16 cellular contexts compared by ENCODE assay signal in the genomic region with DNA sequence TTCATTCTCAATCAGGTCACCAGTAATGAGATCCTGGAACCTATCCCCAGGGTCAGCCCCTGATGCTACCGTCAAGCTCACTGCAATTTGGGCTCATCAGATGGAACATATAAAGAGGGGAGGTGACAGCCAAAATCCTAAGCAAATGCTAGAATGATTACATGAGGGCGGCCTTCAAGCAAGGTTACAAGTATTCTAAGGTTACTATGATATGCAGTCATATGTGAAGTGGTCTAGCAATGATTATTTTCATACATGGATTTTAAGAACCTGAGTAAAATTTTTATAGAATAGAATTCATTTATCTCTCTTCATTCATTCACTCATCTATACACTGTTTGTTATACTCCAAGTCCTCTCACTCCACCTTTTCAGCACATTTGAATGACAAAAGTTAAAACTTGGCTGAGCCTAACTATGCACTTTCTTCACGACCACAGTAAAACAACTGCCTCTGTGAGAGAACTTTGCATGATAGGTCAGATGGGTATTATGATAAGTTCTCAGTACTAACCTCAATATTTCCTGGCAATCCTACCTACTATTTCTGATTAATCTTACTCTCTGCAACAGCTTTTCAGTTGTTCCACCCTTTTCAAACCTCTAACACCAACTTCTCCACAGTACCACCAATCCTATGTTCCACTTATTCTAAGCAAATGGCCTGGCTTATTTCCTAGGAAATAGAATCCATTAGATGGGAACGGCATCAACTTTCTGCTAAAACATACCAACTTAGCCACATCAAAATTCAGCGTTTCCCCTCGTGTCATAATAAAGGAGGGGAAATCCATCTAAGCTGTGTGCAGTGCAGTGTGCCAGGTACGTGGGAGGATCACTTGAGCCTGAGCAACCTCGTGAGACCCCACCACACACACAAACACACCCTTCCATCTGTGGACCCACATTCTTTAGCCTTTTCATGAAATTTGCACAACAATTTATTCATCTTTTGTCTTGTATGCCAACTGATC. TPM values are rescaled to one million over a fixed set of nuclear protein-coding genes. Genes with fewer than 3 reads are reported as not detected.
DNase-seq lines count a peak whose midpoint lies in the region; ATAC-seq and TF ChIP-seq lines count a peak whose summit lies in the region.
"Had no signal": no experiment of that assay in that cellular context is flagged by ENCODE, and none has a peak within 500 bp of the region (broad histone marks: within the 10 kb centered on the region; RNA-seq: fewer than 3 reads in every experiment).

No MANE protein-coding gene starts in this region.

- DNase-seq in IMR-90 (no peak), MG63 (no peak), GDM1 (lab: John Stamatoyannopoulos, UW) (no peak)
- DNase-seq in activated CD4-positive, alpha-beta T cell treated with anti-CD3 and anti-CD28 coated beads, Interleukin-2, amount 10 ng/mL, durations not matched to agents 24 days and 14 days: no peak
- peak; percentile 21 for DNase-seq in stimulated activated CD4-positive, alpha-beta T cell treated with anti-CD3 and anti-CD28 coated beads, Interleukin-4, amount 100 ng/mL, for 1 hour
- DNase-seq: gastrocnemius medialis, KBM-7, kidney, NCI-H1694, NCI-H774, posterior cingulate gyrus had no signal

- no peak overlapping the region for H3K14ac ChIP-seq in IMR-90 (replicated peaks; ENCODE audit: low read depth, low read length)

- no peak overlapping the region for H3K9ac ChIP-seq in IMR-90 (ENCODE audit: low read depth, low read length)
- H3K9ac ChIP-seq: BLaER1 had no signal

- H3K4ac ChIP-seq in IMR-90 (ENCODE audit: low read depth, low read length): no peak overlapping the region

- no peaks in the 10 kb centered on the region for H3K79me1 ChIP-seq in IMR-90 (ENCODE audit: low read depth in 1 of 2, low read length in 2 of 2)

- H4K20me1 ChIP-seq in IMR-90 (ENCODE audit: insufficient read depth, low read length): no peaks in the 10 kb centered on the region
- H4K20me1 ChIP-seq: BLaER1 had no signal

- intact Hi-C loops in IMR-90 (cut with micrococcal nuclease): no loop called here
- intact Hi-C loops in activated CD4-positive, alpha-beta T cell treated with anti-CD3 and anti-CD28 coated beads, Interleukin-2, amount 10 ng/mL, durations not matched to agents 24 days and 14 days (cut with micrococcal nuclease): no loop called here

- H3K27ac Mint-ChIP-seq in activated CD4-positive, alpha-beta T cell treated with anti-CD3 and anti-CD28 coated beads, Interleukin-2, amount 10 ng/mL, durations not matched to agents 24 days and 14 days: peak overlapping the region; percentile 88
- H3K27ac Mint-ChIP-seq in activated naive CD8-positive, alpha-beta T cell: peak overlapping the region; percentile 86

- dilution Hi-C loops in IMR-90 (cut with HindIII; ENCODE audit: low sequenced_read_pairs, unreplicated experiment): no loop called here

- H4K8ac ChIP-seq in IMR-90 (ENCODE audit: low read depth in 2 of 2, low read length in 2 of 2): no peak overlapping the region

- no peak overlapping the region for H4K5ac ChIP-seq in IMR-90 (ENCODE audit: low read depth, low read length)

- H3K9me3 ChIP-seq in IMR-90 (ENCODE audit: control insufficient read depth, insufficient read depth, low read length) (no peaks in the 10 kb centered on the region), MG63 (no peaks in the 10 kb centered on the region)
- H3K9me3 ChIP-seq: BLaER1, gastrocnemius medialis had no signal

- H3K56ac ChIP-seq in IMR-90 (ENCODE audit: extremely low read depth, insufficient read depth, low read length): no peak overlapping the region

- peak overlapping the region; percentile 50 for H3K4me3 Mint-ChIP-seq in activated CD4-positive, alpha-beta T cell treated with anti-CD3 and anti-CD28 coated beads, Interleukin-2, amount 10 ng/mL, durations not matched to agents 24 days and 14 days
- H3K4me3 Mint-ChIP-seq in activated naive CD8-positive, alpha-beta T cell: peak overlapping the region; percentile 64

- H4K91ac ChIP-seq in IMR-90 (ENCODE audit: insufficient read depth, low read depth, low read length): no peak overlapping the region

- CTCF ChIA-PET in IMR-90 (lab: Yijun Ruan, JAX): no interaction called here

- no peak overlapping the region for H2AK9ac ChIP-seq in IMR-90 (replicated peaks; ENCODE audit: low read depth, low read length, poor library complexity)

- no peak for TF ChIP-seq RAD21 in IMR-90 (IDR thresholded peaks at IDR 0.05; ENCODE audit: low read length)

- H3K27ac ChIP-seq in IMR-90 (ENCODE audit: insufficient read depth, low read length): no peak overlapping the region
- H3K27ac ChIP-seq: BLaER1, gastrocnemius medialis had no signal

- H3K36me3 Mint-ChIP-seq in activated CD4-positive, alpha-beta T cell treated with anti-CD3 and anti-CD28 coated beads, Interleukin-2, amount 10 ng/mL, durations not matched to agents 24 days and 14 days (ENCODE audit: low read depth): peaks cover 6% of the 10 kb centered on the region
- no peaks in the 10 kb centered on the region for H3K36me3 Mint-ChIP-seq in activated naive CD8-positive, alpha-beta T cell

- peaks cover 19% of the 10 kb centered on the region for H3K4me1 Mint-ChIP-seq in activated CD4-positive, alpha-beta T cell treated with anti-CD3 and anti-CD28 coated beads, Interleukin-2, amount 10 ng/mL, durations not matched to agents 24 days and 14 days
- H3K4me1 Mint-ChIP-seq in activated naive CD8-positive, alpha-beta T cell (ENCODE audit: low read depth): peaks cover 35% of the 10 kb centered on the region

- ATAC-seq in IMR-90 (ENCODE audit: low read depth) (no peak), HG03039 (IDR thresholded peaks at IDR 0.05; ENCODE audit: unreplicated experiment) (no peak), HG02840 (IDR thresholded peaks at IDR 0.05; ENCODE audit: low FRiP score, unreplicated experiment) (no peak)
- ATAC-seq: gastrocnemius medialis had no signal

- H2AFZ ChIP-seq in IMR-90 (replicated peaks; ENCODE audit: low read length, poor library complexity): peak overlapping the region; percentile 28

- H3K18ac ChIP-seq in IMR-90 (ENCODE audit: low read depth, low read length): no peak overlapping the region

- no peak overlapping the region for H2BK15ac ChIP-seq in IMR-90 (ENCODE audit: low read depth, low read length)

- no peaks in the 10 kb centered on the region for H3K4me1 ChIP-seq in IMR-90 (ENCODE audit: control insufficient read depth, insufficient read depth, low read length)
- H3K4me1 ChIP-seq: BLaER1, gastrocnemius medialis had no signal

- no CpG with 5 or more reads among the region's 8 CpGs for WGBS in IMR-90 (ENCODE audit: extremely low coverage in 2 of 2, insufficient read length in 1 of 2), 2 experiments

- no peak overlapping the region for H3K4me2 ChIP-seq in IMR-90 (ENCODE audit: low read depth, low read length)
- H3K4me2 ChIP-seq: BLaER1 had no signal

- BruUV-seq in IMR-90 (replicated peaks; lab: Mats Ljungman, UMichigan): no TSS peak

- H2BK20ac ChIP-seq in IMR-90 (ENCODE audit: low read depth, low read length): no peak overlapping the region

- no peak overlapping the region for H2AK5ac ChIP-seq in IMR-90 (ENCODE audit: low read depth, low read length)

- TF ChIP-seq CTCF in IMR-90 (conservative IDR thresholded peaks at IDR 0.05; ENCODE audit: low read depth, low read length): no peak

- H3K23ac ChIP-seq in IMR-90 (ENCODE audit: low read depth, low read length): no peak overlapping the region

- H3K9me3 Mint-ChIP-seq in activated CD4-positive, alpha-beta T cell treated with anti-CD3 and anti-CD28 coated beads, Interleukin-2, amount 10 ng/mL, durations not matched to agents 24 days and 14 days: peaks cover 10% of the 10 kb centered on the region
- H3K9me3 Mint-ChIP-seq in activated naive CD8-positive, alpha-beta T cell (ENCODE audit: low read depth): no peaks in the 10 kb centered on the region

- no peak for TF ChIP-seq POLR2A in IMR-90 (IDR thresholded peaks at IDR 0.05; ENCODE audit: low read depth, low read length)

- no peak overlapping the region for H3K4me3 ChIP-seq in IMR-90 (ENCODE audit: insufficient read depth, low read depth, low read length)
- no peak overlapping the region for H3K4me3 ChIP-seq in MG63
- H3K4me3 ChIP-seq: BLaER1, gastrocnemius medialis had no signal

- no peak overlapping the region for H2BK120ac ChIP-seq in IMR-90 (ENCODE audit: low read depth, low read length)

- no peak overlapping the region for H2BK5ac ChIP-seq in IMR-90 (ENCODE audit: low read depth, low read length, poor library complexity, severe bottlenecking)

- POLR2A ChIA-PET in IMR-90 (lab: Charles Lee; ENCODE audit: unreplicated experiment): no interaction called here

- no peaks in the 10 kb centered on the region; the same call in 1 of the 2 replicates for H3K9me1 ChIP-seq in IMR-90 (ENCODE audit: insufficient read depth, low read length)

- H3K27me3 ChIP-seq in IMR-90 (ENCODE audit: control insufficient read depth, insufficient read depth, low read length) (no peaks in the 10 kb centered on the region), MG63 (no peaks in the 10 kb centered on the region)
- H3K27me3 ChIP-seq: BLaER1, gastrocnemius medialis had no signal

- no peaks in the 10 kb centered on the region for H3K27me3 Mint-ChIP-seq in activated CD4-positive, alpha-beta T cell treated with anti-CD3 and anti-CD28 coated beads, Interleukin-2, amount 10 ng/mL, durations not matched to agents 24 days and 14 days
- H3K27me3 Mint-ChIP-seq in activated naive CD8-positive, alpha-beta T cell: peaks cover 6% of the 10 kb centered on the region

- in situ Hi-C loops in IMR-90 (cut with MboI; ENCODE audit: low sequenced_read_pairs): no loop called here

- H3K36me3 ChIP-seq in IMR-90 (ENCODE audit: control insufficient read depth, insufficient read depth, low read length) (no peaks in the 10 kb centered on the region), MG63 (no peaks in the 10 kb centered on the region)
- H3K36me3 ChIP-seq: BLaER1, gastrocnemius medialis had no signal

TF ChIP-seq in IMR-90, 13 proteins besides CTCF, POLR2A, EP300 and RAD21 (continues in another document):
- no peak for TF ChIP-seq MXI1 (IDR thresholded peaks at IDR 0.05; ENCODE audit: borderline replicate concordance, low read depth, low read length)
- no peak for TF ChIP-seq RFX5 (IDR thresholded peaks at IDR 0.05; ENCODE audit: low read depth, low read length)

RNA-seq across cellular contexts. Expression of a gene that starts 32.0 kb away (rescaled TPM):
- under 0.01 and 0.18 TPM in 2 replicates for total RNA-seq in IMR-90 (2012; rRNA removed)
- polyA plus RNA-seq in IMR-90 (2012; rRNA removed): 0.06 and 0.26 TPM in 2 replicates
- 0.05 and 0.12 TPM in 2 replicates for polyA plus RNA-seq in IMR-90 (2012; cell fraction: cytosol; rRNA removed)
- polyA plus RNA-seq in IMR-90 (2012; cell fraction: nucleus; rRNA removed; ENCODE audit: low replicate concordance): 0.22 and 0.26 TPM in 2 replicates
- total RNA-seq in activated CD4-positive, alpha-beta T cell treated with anti-CD3 and anti-CD28 coated beads, Interleukin-2, amount 10 ng/mL, durations not matched to agents 24 days and 14 days: 0.02 and 0.05 TPM in 2 replicates
- total RNA-seq in MG63 (2014; rRNA removed; shearing (Covaris generic); ENCODE audit: low replicate concordance): 0.37 and 0.76 TPM in 2 replicates
- total RNA-seq: mononuclear cell had no signal

RNA-seq across cellular contexts. Expression of a gene that starts 46.8 kb away (rescaled TPM):
- total RNA-seq in IMR-90 (2012; rRNA removed): 4.2 and 4.8 TPM in 2 replicates
- 7.0 and 8.0 TPM in 2 replicates for polyA plus RNA-seq in IMR-90 (2012; rRNA removed)
- polyA plus RNA-seq in IMR-90 (2012; cell fraction: cytosol; rRNA removed): 12.1 and 15.5 TPM in 2 replicates
- polyA plus RNA-seq in IMR-90 (2012; cell fraction: nucleus; rRNA removed; ENCODE audit: low replicate concordance): 4.8 and 5.6 TPM in 2 replicates
- total RNA-seq in activated CD4-positive, alpha-beta T cell treated with anti-CD3 and anti-CD28 coated beads, Interleukin-2, amount 10 ng/mL, durations not matched to agents 24 days and 14 days: 1.0 and 1.3 TPM in 2 replicates
- 7.6 and 12.6 TPM in 2 replicates for total RNA-seq in MG63 (2014; rRNA removed; shearing (Covaris generic); ENCODE audit: low replicate concordance)
- total RNA-seq: mononuclear cell had no signal
